Comparison of ENCODE assay signal across 3 cellular contexts in genomic region chr10:104348601-104349000, GRCh38.
TF ChIP-seq lines count a peak whose summit lies in the region.

No MANE protein-coding gene starts in this region.

TF ChIP-seq in liver, 16 proteins besides CTCF, POLR2A, EP300 and RAD21:
- no peak for TF ChIP-seq ZBTB33 (IDR thresholded peaks at IDR 0.05)
- no peak for TF ChIP-seq EGR1 (IDR thresholded peaks at IDR 0.05; ENCODE audit: low read depth in 2 of 2)
- no peak for TF ChIP-seq HNF4A (conservative IDR thresholded peaks at IDR 0.05)
- TF ChIP-seq FOXA1 (IDR thresholded peaks at IDR 0.05): no peak
- TF ChIP-seq SP1 (IDR thresholded peaks at IDR 0.05): no peak
- TF ChIP-seq HNF4G (IDR thresholded peaks at IDR 0.05): no peak
- TF ChIP-seq GABPA (IDR thresholded peaks at IDR 0.05 in 1 of 2, conservative IDR thresholded peaks at IDR 0.05 in 1 of 2): no peak
- no peak for TF ChIP-seq REST (IDR thresholded peaks at IDR 0.05)
- no peak for TF ChIP-seq MAX (IDR thresholded peaks at IDR 0.05)
- no peak for TF ChIP-seq FOXA2 (IDR thresholded peaks at IDR 0.05)
- no peak for TF ChIP-seq RXRA (IDR thresholded peaks at IDR 0.05)
- no peak for TF ChIP-seq NR2F2 (IDR thresholded peaks at IDR 0.05)
- TF ChIP-seq YY1 (IDR thresholded peaks at IDR 0.05): no peak
- TF ChIP-seq JUND (IDR thresholded peaks at IDR 0.05): no peak
- no peak for TF ChIP-seq TAF1 (conservative IDR thresholded peaks at IDR 0.05)
- no peak for TF ChIP-seq ATF3 (IDR thresholded peaks at IDR 0.05)

TF ChIP-seq in HepG2, 621 proteins besides CTCF, POLR2A, EP300 and RAD21:
- TF ChIP-seq CERS6 (CRISPR knock-in tag; IDR thresholded peaks at IDR 0.05): no peak
- no peak for TF ChIP-seq KDM5A (IDR thresholded peaks at IDR 0.05; ENCODE audit: borderline replicate concordance, low read length)
- TF ChIP-seq CREB3 (CRISPR knock-in tag; IDR thresholded peaks at IDR 0.05): no peak
- TF ChIP-seq ZNF772 (CRISPR knock-in tag; IDR thresholded peaks at IDR 0.05): no peak
- no peak for TF ChIP-seq ZNF431 (CRISPR knock-in tag; IDR thresholded peaks at IDR 0.05; ENCODE audit: borderline replicate concordance, low read depth)
- no peak for TF ChIP-seq ATF5 (CRISPR knock-in tag; IDR thresholded peaks at IDR 0.05; ENCODE audit: low read depth)
- no peak for TF ChIP-seq SCMH1 (CRISPR knock-in tag; IDR thresholded peaks at IDR 0.05; ENCODE audit: borderline replicate concordance)
- no peak for TF ChIP-seq YEATS2 (CRISPR knock-in tag; IDR thresholded peaks at IDR 0.05; ENCODE audit: borderline replicate concordance)
- TF ChIP-seq CEBPB (IDR thresholded peaks at IDR 0.05; ENCODE audit: borderline replicate concordance, low read depth, low read length): no peak
- no peak for TF ChIP-seq MEIS1 (CRISPR knock-in tag; IDR thresholded peaks at IDR 0.05; ENCODE audit: borderline replicate concordance)
- TF ChIP-seq FOXK1 (CRISPR knock-in tag; IDR thresholded peaks at IDR 0.05; ENCODE audit: borderline replicate concordance, low read depth): no peak
- TF ChIP-seq GMEB1 (CRISPR knock-in tag; IDR thresholded peaks at IDR 0.05; ENCODE audit: borderline replicate concordance): no peak
- no peak for TF ChIP-seq ZIK1 (CRISPR knock-in tag; IDR thresholded peaks at IDR 0.05; ENCODE audit: borderline replicate concordance, low read depth)
- no peak for TF ChIP-seq POLR2AphosphoS5 (IDR thresholded peaks at IDR 0.05; ENCODE audit: low read depth, low read length)
- TF ChIP-seq ZBTB38 (CRISPR knock-in tag; IDR thresholded peaks at IDR 0.05): no peak

TF ChIP-seq in GM12878, 131 proteins besides CTCF, POLR2A, EP300 and RAD21:
- no peak for TF ChIP-seq USF1 (IDR thresholded peaks at IDR 0.05; ENCODE audit: borderline replicate concordance, extremely low read length, insufficient read depth, low read depth, low read length)
- no peak for TF ChIP-seq ATF2 (IDR thresholded peaks at IDR 0.05; ENCODE audit: low read length)
- TF ChIP-seq BCLAF1 (IDR thresholded peaks at IDR 0.05): no peak
- TF ChIP-seq SREBF1 (IDR thresholded peaks at IDR 0.05; ENCODE audit: low read length): no peak
- no peak for TF ChIP-seq STAT3 (IDR thresholded peaks at IDR 0.05; ENCODE audit: low read depth, low read length)
- TF ChIP-seq YBX1 (IDR thresholded peaks at IDR 0.05): no peak
- no peak for TF ChIP-seq ZBTB33 (IDR thresholded peaks at IDR 0.05)
- TF ChIP-seq RELA (IDR thresholded peaks at IDR 0.05; ENCODE audit: borderline replicate concordance, partially characterized antibody): no peak
- TF ChIP-seq NBN (IDR thresholded peaks at IDR 0.05): no peak
- no peak for TF ChIP-seq CHD2 (IDR thresholded peaks at IDR 0.05; ENCODE audit: borderline replicate concordance, low read depth, low read length)
- TF ChIP-seq ZNF687 (IDR thresholded peaks at IDR 0.05): no peak
- TF ChIP-seq WRNIP1 (IDR thresholded peaks at IDR 0.05; ENCODE audit: borderline replicate concordance, low read depth, low read length): no peak
- TF ChIP-seq FOS (IDR thresholded peaks at IDR 0.05; ENCODE audit: borderline replicate concordance, extremely low read depth, insufficient read length): no peak
- TF ChIP-seq HCFC1 (IDR thresholded peaks at IDR 0.05; ENCODE audit: low read length): no peak
- no peak for TF ChIP-seq MXI1 (IDR thresholded peaks at IDR 0.05; ENCODE audit: low read depth, low read length)
- no peak for TF ChIP-seq CREB1 (IDR thresholded peaks at IDR 0.05; ENCODE audit: low read depth)
